ENCODE assay signal across 2 cellular contexts in genomic region chr19:11911937-11912336, GRCh38.
TF ChIP-seq lines count a peak whose summit lies in the region.

No MANE protein-coding gene starts in this region.

TF ChIP-seq in HEK293, 187 proteins besides CTCF, POLR2A, EP300 and RAD21:
- TF ChIP-seq SETDB1 (IDR thresholded peaks at IDR 0.05; ENCODE audit: insufficient read length, low read length): peak; percentile 75
TF ChIP-seq in HEK293: peak in this region for 1; not testable (repeated sequence) for 186.

TF ChIP-seq in K562, 482 proteins besides CTCF, POLR2A, EP300 and RAD21:
- TF ChIP-seq ZNF75A (CRISPR knock-in tag; IDR thresholded peaks at IDR 0.05): peak; percentile 95
TF ChIP-seq in K562: peak in this region for 1; not testable (repeated sequence) for 481.
